In genomic region chr15:31327674-31328424, GRCh38 we compare ENCODE assay signal across 8 cellular contexts. TPM values are rescaled to one million over a fixed set of nuclear protein-coding genes. Genes with fewer than 3 reads are reported as not detected.
DNase-seq lines count a peak whose midpoint lies in the region; ATAC-seq lines count a peak whose summit lies in the region.

No MANE protein-coding gene starts in this region.

- no peak overlapping the region for H3K14ac ChIP-seq in mesenchymal stem cell (ENCODE audit: low read length in 2 of 2)

- H3K27me3 ChIP-seq in ectodermal cell (ENCODE audit: control insufficient read depth, insufficient read depth, low read length, poor library complexity, severe bottlenecking), result peaks cover 30% of the 10 kb centered on the region
- H3K27me3 ChIP-seq in mesenchymal stem cell (ENCODE audit: control insufficient read depth in 1 of 2, insufficient read depth in 1 of 2, low read length in 2 of 2), result no peaks in the 10 kb centered on the region

- no peak overlapping the region for H3K27ac ChIP-seq in ectodermal cell (ENCODE audit: insufficient read depth, low read depth, low read length, poor library complexity, severe bottlenecking)
- H3K27ac ChIP-seq in mesenchymal stem cell (ENCODE audit: low read length, poor library complexity, severe bottlenecking), result no peak overlapping the region

- peak overlapping the region; percentile 59 for H4K8ac ChIP-seq in mesenchymal stem cell (ENCODE audit: low read length)

- H3K9ac ChIP-seq in mesenchymal stem cell (ENCODE audit: low read length), result peak overlapping the region; percentile 85

- ATAC-seq in HG02852 (IDR thresholded peaks at IDR 0.05; ENCODE audit: unreplicated experiment), result no peak

- 0% methylated on average over 107 of the region's 107 CpGs for WGBS in ectodermal cell, 2 experiments
- under 1% methylated on average over 72 of the region's 107 CpGs for WGBS in mesenchymal stem cell

- peak overlapping the region; percentile 86 for H3K4me2 ChIP-seq in mesenchymal stem cell (ENCODE audit: low read length, poor library complexity, severe bottlenecking)

- H3K9me3 ChIP-seq in ectodermal cell (ENCODE audit: control insufficient read depth, low read length) (no peaks in the 10 kb centered on the region), mesenchymal stem cell (ENCODE audit: control insufficient read depth, low read length) (no peaks in the 10 kb centered on the region)

- peak overlapping the region; percentile 79 for H4K91ac ChIP-seq in mesenchymal stem cell (ENCODE audit: low read length)

- peak overlapping the region; percentile 76 to 89 for H3K4ac ChIP-seq in mesenchymal stem cell (ENCODE audit: low read depth in 1 of 2, low read length in 2 of 2)

- H3K4me3 ChIP-seq in ectodermal cell (ENCODE audit: insufficient read depth, low read depth, low read length) (peak overlapping the region; percentile 77), mesenchymal stem cell (ENCODE audit: insufficient read depth in 1 of 2, low read depth in 1 of 2, low read length in 2 of 2) (peak overlapping the region; percentile 82 to 94)

- peak overlapping the region; percentile 75 for H2BK15ac ChIP-seq in mesenchymal stem cell (ENCODE audit: low read depth, poor library complexity, severe bottlenecking)

- H2BK12ac ChIP-seq in mesenchymal stem cell (ENCODE audit: low read length in 2 of 2), result peak overlapping the region; percentile 50 to 67

- no peak overlapping the region for H2BK5ac ChIP-seq in mesenchymal stem cell (ENCODE audit: low read depth, low read length, poor library complexity, severe bottlenecking)

- DNase-seq in NCI-H524 (lab: John Stamatoyannopoulos, UW) (peak; percentile 58 to 71), NCI-H524 treated with DMSO at 0.1 percent for 48 hours (lab: John Stamatoyannopoulos, UW) (no peak), NCI-H146 treated with DMSO at 0.1 percent for 48 hours (lab: John Stamatoyannopoulos, UW; ENCODE audit: unreplicated experiment) (peak; percentile 53), mesenchymal stem cell (peak; percentile 52)
- peak; percentile 67 to 74 for DNase-seq in activated CD4-positive, alpha-beta T cell treated with anti-CD3 and anti-CD28 coated beads, Interleukin-2, amount 50 U/mL, for 4 hours
- peak; percentile 49 to 67 for DNase-seq in stimulated activated CD8-positive, alpha-beta memory T cell treated with anti-CD3 and anti-CD28 coated beads, Interleukin-2, amount 100 ng/mL, for 1 hour (ENCODE audit: low read depth in 2 of 2)

- peaks cover 25% of the 10 kb centered on the region for H3K4me1 ChIP-seq in ectodermal cell (ENCODE audit: control insufficient read depth, insufficient read depth, low read length)
- H3K4me1 ChIP-seq in mesenchymal stem cell (ENCODE audit: control insufficient read depth, insufficient read depth, low read depth, low read length), result peaks cover 20% of the 10 kb centered on the region

- peaks cover 19% of the 10 kb centered on the region for H3K79me1 ChIP-seq in mesenchymal stem cell (replicated peaks; ENCODE audit: low read length, poor library complexity, severe bottlenecking)

- H3K36me3 ChIP-seq in ectodermal cell (ENCODE audit: control insufficient read depth, insufficient read depth, low read length), result no peaks in the 10 kb centered on the region
- peaks cover 0 to 5% of the 10 kb centered on the region in 2 experiments for H3K36me3 ChIP-seq in mesenchymal stem cell (ENCODE audit: control insufficient read depth in 1 of 2, insufficient read depth in 2 of 2, low read depth in 1 of 2, low read length in 2 of 2)

- peak overlapping the region; percentile 74 to 85 for H3K18ac ChIP-seq in mesenchymal stem cell (ENCODE audit: low read depth in 1 of 2, low read length in 2 of 2)

- no peak overlapping the region for H2AK5ac ChIP-seq in mesenchymal stem cell (ENCODE audit: low read length, severe bottlenecking)

- peak overlapping the region; percentile 32 for H2AFZ ChIP-seq in mesenchymal stem cell (ENCODE audit: low read depth, low read length)

- no peak overlapping the region for H3K23ac ChIP-seq in mesenchymal stem cell (ENCODE audit: low read length in 2 of 2)

- peak overlapping the region; percentile 77 for H2BK120ac ChIP-seq in mesenchymal stem cell (ENCODE audit: low read depth, low read length)

RNA-seq across cellular contexts. Expression of gene KLF13, which starts 1.2 kb away (rescaled TPM):
- 31.5 TPM for polyA plus RNA-seq in ectodermal cell (2013, experiment 1 of 4)
- 37.0 TPM for polyA plus RNA-seq in ectodermal cell (2013, experiment 2 of 4)
- polyA plus RNA-seq in ectodermal cell (2013, experiment 3 of 4), result 32.8 TPM
- polyA plus RNA-seq in ectodermal cell (2013, experiment 4 of 4), result 40.1 TPM
- 93.2 TPM for polyA plus RNA-seq in mesenchymal stem cell (2013, experiment 1 of 2)
- 91.8 TPM for polyA plus RNA-seq in mesenchymal stem cell (2013, experiment 2 of 2)
